ENCODE assay signal across 9 cellular contexts in genomic region chr1:91582431-91582921, GRCh38.
DNase-seq lines count a peak whose midpoint lies in the region; ATAC-seq and TF ChIP-seq lines count a peak whose summit lies in the region.
"Had no signal": no experiment of that assay in that cellular context is flagged by ENCODE, and none has a peak within 500 bp of the region (broad histone marks: within the 10 kb centered on the region; RNA-seq: fewer than 3 reads in every experiment).

No MANE protein-coding gene starts in this region.

- TF ChIP-seq EP300 in stomach (IDR thresholded peaks at IDR 0.05): no peak

- H3K27me3 ChIP-seq in stomach (no peaks in the 10 kb centered on the region), adrenal gland (no peaks in the 10 kb centered on the region)

- H3K36me3 ChIP-seq in HEK293 (ENCODE audit: control insufficient read depth in 2 of 2, insufficient read depth in 1 of 2, low read length in 2 of 2) (no peaks in the 10 kb centered on the region), stomach (no peaks in the 10 kb centered on the region), adrenal gland (replicated peaks in 1 of 2) (no peaks in the 10 kb centered on the region)

- CTCF ChIA-PET in HEK293 (lab: Yijun Ruan, JAX): no interaction called here

- no peak overlapping the region for H3K4me3 ChIP-seq in HEK293 (ENCODE audit: low read depth, low read length)
- H3K4me3 ChIP-seq in fibroblast of the aortic adventitia (ENCODE audit: low read depth, low read length): no peak overlapping the region
- no peak overlapping the region for H3K4me3 ChIP-seq in stomach
- no peak overlapping the region for H3K4me3 ChIP-seq in adrenal gland

- H3K4me1 ChIP-seq in HEK293 (ENCODE audit: control insufficient read depth, insufficient read depth, low read length) (no peaks in the 10 kb centered on the region), stomach (peaks cover 0 to 30% (median 4%) of the 10 kb centered on the region in 4 donors), adrenal gland (replicated peaks in 1 of 2) (peaks cover 0 to 5% of the 10 kb centered on the region in 2 donors)

- peak; percentile 55; the same call in 2 of the 3 replicates for ATAC-seq in SK-N-SH treated with all-trans-retinoic acid at 6 μM for 48 hours

- intact Hi-C loops in stomach (cut with DNase I; ENCODE audit: low total_unique reads) (no loop called here), adrenal gland (cut with DNase I) (no loop called here)

- in situ Hi-C loops in GM13977 (cut with MboI; ENCODE audit: low pct_unique_long_range_greater_than_20kb, low sequenced_read_pairs, unreplicated experiment): no loop called here

- peak; percentile 96 for DNase-seq in fibroblast of the aortic adventitia (ENCODE audit: low read depth)
- no peak for DNase-seq in stomach
- no peak for DNase-seq in GM13977 (ENCODE audit: low spot score)
- DNase-seq in NCI-H510A treated with DMSO at 0.1 percent for 48 hours (lab: John Stamatoyannopoulos, UW): no peak
- DNase-seq in adrenal gland: no peak
- no peak for DNase-seq in NOMO-1 treated with DMSO at 0.1 percent for 48 hours (lab: John Stamatoyannopoulos, UW; ENCODE audit: unreplicated experiment)
- DNase-seq: NCI-H1930 had no signal

- no peak overlapping the region for H3K27ac ChIP-seq in HEK293 (ENCODE audit: extremely low read depth, low read depth, low read length)
- peak overlapping the region; percentile 7 to 80 (median 75) for H3K27ac ChIP-seq in stomach
- H3K27ac ChIP-seq in adrenal gland: peak overlapping the region in 1 of 5 donors; percentile 23

- WGBS in stomach, 5 donors: 37 to 53% (median 46%) methylated on average over 4 of the region's 4 CpGs
- WGBS in adrenal gland, 4 donors: 54 to 68% (median 58%) methylated on average over 4 of the region's 4 CpGs

- no peak for TF ChIP-seq POLR2A in stomach (IDR thresholded peaks at IDR 0.05)
- no peak for TF ChIP-seq POLR2A in adrenal gland (IDR thresholded peaks at IDR 0.05)

- TF ChIP-seq CTCF in HEK293 (tag by site-specific recombination; IDR thresholded peaks at IDR 0.05): no peak
- no peak for TF ChIP-seq CTCF in fibroblast of the aortic adventitia (IDR thresholded peaks at IDR 0.05; ENCODE audit: insufficient read depth, low read length)
- TF ChIP-seq CTCF in stomach (IDR thresholded peaks at IDR 0.05): no peak
- TF ChIP-seq CTCF in GM13977 (IDR thresholded peaks at IDR 0.05; ENCODE audit: extremely low read depth, insufficient read depth, missing control alignments): no peak
- no peak for TF ChIP-seq CTCF in adrenal gland (IDR thresholded peaks at IDR 0.05)

- POLR2A ChIA-PET in HEK293 (lab: Yijun Ruan, JAX): no interaction called here

- H3K9me3 ChIP-seq in HEK293 (ENCODE audit: control insufficient read depth, insufficient read depth, low read depth, low read length): no peaks in the 10 kb centered on the region
- no peaks in the 10 kb centered on the region for H3K9me3 ChIP-seq in stomach
- no peaks in the 10 kb centered on the region for H3K9me3 ChIP-seq in adrenal gland (replicated peaks in 1 of 3)

TF ChIP-seq in HEK293, 187 proteins besides CTCF, POLR2A, EP300 and RAD21:
- no peak for TF ChIP-seq ZNF2 (tag by site-specific recombination; IDR thresholded peaks at IDR 0.05)
- TF ChIP-seq ZNF747 (tag by site-specific recombination; IDR thresholded peaks at IDR 0.05): no peak
- no peak for TF ChIP-seq ZNF133 (tag by site-specific recombination; IDR thresholded peaks at IDR 0.05)
- no peak for TF ChIP-seq ZNF626 (tag by site-specific recombination; IDR thresholded peaks at IDR 0.05)
- no peak for TF ChIP-seq ZNF48 (tag by site-specific recombination; IDR thresholded peaks at IDR 0.05)
- TF ChIP-seq ZNF521 (tag by site-specific recombination; IDR thresholded peaks at IDR 0.05): no peak
- TF ChIP-seq ZSCAN16 (tag by site-specific recombination; IDR thresholded peaks at IDR 0.05): no peak
- no peak for TF ChIP-seq FEZF1 (tag by site-specific recombination; IDR thresholded peaks at IDR 0.05)
- TF ChIP-seq ZIC2 (tag by site-specific recombination; IDR thresholded peaks at IDR 0.05): peak; percentile 26; the same call in 1 of the 2 replicates
- TF ChIP-seq PBX3 (CRISPR knock-in tag; IDR thresholded peaks at IDR 0.05): no peak
- peak; percentile 32; the same call in 1 of the 2 replicates for TF ChIP-seq ZNF10 (tag by site-specific recombination; IDR thresholded peaks at IDR 0.05)
- TF ChIP-seq ZNF114 (tag by site-specific recombination; IDR thresholded peaks at IDR 0.05): no peak
- TF ChIP-seq ZNF426 (tag by site-specific recombination; IDR thresholded peaks at IDR 0.05): no peak
- no peak for TF ChIP-seq PATZ1 (tag by site-specific recombination; IDR thresholded peaks at IDR 0.05)

TF ChIP-seq in SK-N-SH treated with all-trans-retinoic acid at 6 μM for 48 hours, 23 proteins besides CTCF, POLR2A, EP300 and RAD21:
- TF ChIP-seq TCF4 (CRISPR knock-in tag; IDR thresholded peaks at IDR 0.05; ENCODE audit: borderline replicate concordance) (no peak), ZC3H10 (CRISPR knock-in tag; IDR thresholded peaks at IDR 0.05) (no peak), CSDC2 (CRISPR knock-in tag; IDR thresholded peaks at IDR 0.05) (no peak), BACH2 (CRISPR knock-in tag; IDR thresholded peaks at IDR 0.05; ENCODE audit: borderline replicate concordance) (no peak), PPARA (CRISPR knock-in tag; IDR thresholded peaks at IDR 0.05; ENCODE audit: borderline replicate concordance) (no peak), ARNTL (CRISPR knock-in tag; IDR thresholded peaks at IDR 0.05; ENCODE audit: borderline replicate concordance, low read depth) (no peak), OSR1 (CRISPR knock-in tag; IDR thresholded peaks at IDR 0.05) (no peak), CREB5 (CRISPR knock-in tag; IDR thresholded peaks at IDR 0.05; ENCODE audit: low read depth) (no peak), GLIS3 (CRISPR knock-in tag; IDR thresholded peaks at IDR 0.05) (no peak), CSRNP3 (CRISPR knock-in tag; IDR thresholded peaks at IDR 0.05) (no peak), RARB (CRISPR knock-in tag; IDR thresholded peaks at IDR 0.05) (no peak), ZFP3 (CRISPR knock-in tag; IDR thresholded peaks at IDR 0.05) (no peak)
